Comparison of ENCODE assay signal across 14 cellular contexts in genomic region chr2:53347219-53347618, GRCh38.
A peak's percentile ranks its signal among the peaks of the same experiment; 100 is the strongest.
DNase-seq lines count a peak whose midpoint lies in the region; ATAC-seq and TF ChIP-seq lines count a peak whose summit lies in the region.
"Had no signal": no experiment of that assay in that cellular context is flagged by ENCODE, and none has a peak within 500 bp of the region (broad histone marks: within the 10 kb centered on the region; RNA-seq: fewer than 3 reads in every experiment).

No MANE protein-coding gene starts in this region.

- ATAC-seq in naive thymus-derived CD8-positive, alpha-beta T cell, result no peak

- H2AFZ ChIP-seq in mammary epithelial cell (ENCODE audit: low read depth, low read length), result no peak overlapping the region

- H3K27ac Mint-ChIP-seq in MCF 10A (ENCODE audit: low read depth, unreplicated experiment), result no peak overlapping the region
- H3K27ac Mint-ChIP-seq in endodermal cell, result peak overlapping the region; percentile 2
- no peak overlapping the region for H3K27ac Mint-ChIP-seq in naive thymus-derived CD8-positive, alpha-beta T cell
- H3K27ac Mint-ChIP-seq: CD4-positive, CD25-positive, alpha-beta regulatory T cell had no signal

- H3K27me3 Mint-ChIP-seq in MCF 10A (ENCODE audit: insufficient read depth, unreplicated experiment) (no peaks in the 10 kb centered on the region), endodermal cell (ENCODE audit: insufficient read depth) (no peaks in the 10 kb centered on the region)
- peaks cover 0 to 10% (median 2%) of the 10 kb centered on the region in 5 donors for H3K27me3 Mint-ChIP-seq in naive thymus-derived CD8-positive, alpha-beta T cell

- H3K4me1 ChIP-seq in mammary epithelial cell (ENCODE audit: insufficient read depth, low read length), result no peaks in the 10 kb centered on the region
- no peaks in the 10 kb centered on the region for H3K4me1 ChIP-seq in endodermal cell (ENCODE audit: control insufficient read depth, insufficient read depth, low read length)
- H3K4me1 ChIP-seq: BLaER1 treated with 17β-estradiol and CSF1 and Interleukin-3, amounts not matched to agents 10 nM and 100 nM had no signal

- H3K4me3 ChIP-seq in mammary epithelial cell (replicated peaks in 1 of 3; ENCODE audit: insufficient read depth in 1 of 3, low read depth in 2 of 3, low read length in 3 of 3), result no peak overlapping the region
- no peak overlapping the region for H3K4me3 ChIP-seq in endodermal cell (ENCODE audit: low read length)
- H3K4me3 ChIP-seq: BLaER1 treated with 17β-estradiol and CSF1 and Interleukin-3, amounts not matched to agents 10 nM and 100 nM had no signal

- H3K4me1 Mint-ChIP-seq in MCF 10A (ENCODE audit: insufficient read depth, unreplicated experiment) (no peaks in the 10 kb centered on the region), endodermal cell (no peaks in the 10 kb centered on the region)
- H3K4me1 Mint-ChIP-seq in naive thymus-derived CD8-positive, alpha-beta T cell, result no peaks in the 10 kb centered on the region
- H3K4me1 Mint-ChIP-seq: CD4-positive, CD25-positive, alpha-beta regulatory T cell had no signal

- H3K9me3 Mint-ChIP-seq in MCF 10A (ENCODE audit: unreplicated experiment), result no peaks in the 10 kb centered on the region
- H3K9me3 Mint-ChIP-seq in endodermal cell, result no peaks in the 10 kb centered on the region
- peaks cover 0 to 19% (median 2%) of the 10 kb centered on the region in 9 donors for H3K9me3 Mint-ChIP-seq in naive thymus-derived CD8-positive, alpha-beta T cell

- H3K27me3 ChIP-seq in mammary epithelial cell (ENCODE audit: insufficient read depth, low read length), result no peaks in the 10 kb centered on the region
- no peaks in the 10 kb centered on the region for H3K27me3 ChIP-seq in endodermal cell (ENCODE audit: control insufficient read depth, insufficient read depth, low read length, poor library complexity, severe bottlenecking)
- H3K27me3 ChIP-seq: BLaER1 treated with 17β-estradiol and CSF1 and Interleukin-3, amounts not matched to agents 10 nM and 100 nM had no signal

- DNase-seq in MCF 10A (ENCODE audit: unreplicated experiment) (peak; percentile 47), mammary epithelial cell (no peak), endodermal cell (no peak), iris pigment epithelial cell (ENCODE audit: low read depth) (peak; percentile 6), occipital lobe (lab: John Stamatoyannopoulos, UW) (no peak), NCI-H446 treated with DMSO at 0.1 percent for 48 hours (lab: John Stamatoyannopoulos, UW) (no peak)
- DNase-seq in naive thymus-derived CD8-positive, alpha-beta T cell, result no peak
- DNase-seq: AML-193; CD4-positive, CD25-positive, alpha-beta regulatory T cell; DMS53; HCEC 1CT; IMR-90 had no signal

- no peak overlapping the region for H3K9ac ChIP-seq in mammary epithelial cell (ENCODE audit: insufficient read depth, low read length)
- no peak overlapping the region for H3K9ac ChIP-seq in endodermal cell (ENCODE audit: extremely low read depth, low read length, poor library complexity, severe bottlenecking)
- H3K9ac ChIP-seq: BLaER1 treated with 17β-estradiol and CSF1 and Interleukin-3, amounts not matched to agents 10 nM and 100 nM had no signal

- CTCF ChIA-PET in MCF 10A (lab: Yijun Ruan, JAX) (no interaction called here), mammary epithelial cell (lab: Charles Lee; ENCODE audit: low non-redundant PET) (interaction anchor here (0.7 kb wide), 1 partner anchor 39 kb away, joined by 3 read pairs; no protein-coding TSS in a partner anchor)

- H3K27ac ChIP-seq in mammary epithelial cell (ENCODE audit: insufficient read depth, low read depth, low read length) (no peak overlapping the region), endodermal cell (ENCODE audit: low read depth, low read length) (no peak overlapping the region)
- H3K27ac ChIP-seq: 22Rv1; BLaER1 treated with 17β-estradiol and CSF1 and Interleukin-3, amounts not matched to agents 10 nM and 100 nM had no signal

- 84% methylated on average over 3 of the region's 3 CpGs for WGBS in mammary epithelial cell (ENCODE audit: low coverage, missing lambda C conversion rate)
- 88% methylated on average over 2 of the region's 3 CpGs; no CpG with 5 or more reads in 1 of the 2 experiments for WGBS in endodermal cell (ENCODE audit: insufficient coverage in 1 of 2, insufficient read length in 1 of 2), 2 experiments

- no peaks in the 10 kb centered on the region for H3K79me2 ChIP-seq in mammary epithelial cell (ENCODE audit: insufficient read depth, low read length)

- H3K9me3 ChIP-seq in mammary epithelial cell (replicated peaks; ENCODE audit: insufficient read depth, low read length) (no peaks in the 10 kb centered on the region), endodermal cell (ENCODE audit: control insufficient read depth, low read length) (no peaks in the 10 kb centered on the region)
- H3K9me3 ChIP-seq: BLaER1 treated with 17β-estradiol and CSF1 and Interleukin-3, amounts not matched to agents 10 nM and 100 nM had no signal

- no peak overlapping the region for H3K4me2 ChIP-seq in mammary epithelial cell (ENCODE audit: insufficient read depth, low read depth, low read length)
- H3K4me2 ChIP-seq: BLaER1 treated with 17β-estradiol and CSF1 and Interleukin-3, amounts not matched to agents 10 nM and 100 nM had no signal

- no TSS peak for BruUV-seq in MCF 10A (replicated peaks; lab: Mats Ljungman, UMichigan)
- BruUV-seq in mammary epithelial cell (replicated peaks; lab: Mats Ljungman, UMichigan), result no TSS peak

- no peak for TF ChIP-seq CTCF in MCF 10A (IDR thresholded peaks at IDR 0.05; ENCODE audit: unreplicated experiment)
- TF ChIP-seq CTCF in mammary epithelial cell (conservative IDR thresholded peaks at IDR 0.05 in 1 of 2, IDR thresholded peaks at IDR 0.05 in 1 of 2; ENCODE audit: extremely low read depth in 1 of 2, insufficient read depth in 1 of 2, low read depth in 1 of 2, low read length in 2 of 2), result no peak
- TF ChIP-seq CTCF in endodermal cell (conservative IDR thresholded peaks at IDR 0.05), result no peak

- in situ Hi-C loops in mammary epithelial cell (cut with MboI; ENCODE audit: low sequenced_read_pairs in 2 of 2), result no loop called here

- no peaks in the 10 kb centered on the region for H3K36me3 ChIP-seq in mammary epithelial cell (ENCODE audit: insufficient read depth, low read length)
- no peaks in the 10 kb centered on the region for H3K36me3 ChIP-seq in endodermal cell (ENCODE audit: control insufficient read depth, insufficient read depth, low read length)
- H3K36me3 ChIP-seq: BLaER1 treated with 17β-estradiol and CSF1 and Interleukin-3, amounts not matched to agents 10 nM and 100 nM had no signal

- dilution Hi-C loops in mammary epithelial cell (cut with HindIII; ENCODE audit: low sequenced_read_pairs), result no loop called here

- H3K36me3 Mint-ChIP-seq in MCF 10A (ENCODE audit: insufficient read depth, unreplicated experiment), result no peaks in the 10 kb centered on the region
- no peaks in the 10 kb centered on the region for H3K36me3 Mint-ChIP-seq in endodermal cell (ENCODE audit: low read depth)
- no peaks in the 10 kb centered on the region for H3K36me3 Mint-ChIP-seq in naive thymus-derived CD8-positive, alpha-beta T cell
- H3K36me3 Mint-ChIP-seq: CD4-positive, CD25-positive, alpha-beta regulatory T cell had no signal

- POLR2A ChIA-PET in MCF 10A (lab: Yijun Ruan, JAX), result no interaction called here
- POLR2A ChIA-PET in naive thymus-derived CD8-positive, alpha-beta T cell (lab: Charles Lee), result no interaction called here

- intact Hi-C loops in MCF 10A (cut with micrococcal nuclease), result no loop called here
- intact Hi-C loops in mammary epithelial cell (cut with micrococcal nuclease), result no loop called here

- no peak overlapping the region for H3K4me3 Mint-ChIP-seq in MCF 10A (ENCODE audit: unreplicated experiment)
- H3K4me3 Mint-ChIP-seq in endodermal cell, result no peak overlapping the region
- H3K4me3 Mint-ChIP-seq in naive thymus-derived CD8-positive, alpha-beta T cell, result no peak overlapping the region
- H3K4me3 Mint-ChIP-seq: CD4-positive, CD25-positive, alpha-beta regulatory T cell had no signal

- H4K20me1 ChIP-seq in mammary epithelial cell (ENCODE audit: insufficient read depth, low read length), result no peaks in the 10 kb centered on the region
- H4K20me1 ChIP-seq: BLaER1 treated with 17β-estradiol and CSF1 and Interleukin-3, amounts not matched to agents 10 nM and 100 nM had no signal

Comparison
In these comparisons a context has a peak if more than half of its experiments do, and no peak if none do; other contexts are left out.
1. DNase-seq: peak in MCF 10A (single experiment) and iris pigment epithelial cell (single experiment); none in mammary epithelial cell (single experiment), endodermal cell (single experiment), occipital lobe (single experiment), NCI-H446 treated with DMSO at 0.1 percent for 48 hours (single experiment) and naive thymus-derived CD8-positive, alpha-beta T cell (0 of 10).